In the genomic region with DNA sequence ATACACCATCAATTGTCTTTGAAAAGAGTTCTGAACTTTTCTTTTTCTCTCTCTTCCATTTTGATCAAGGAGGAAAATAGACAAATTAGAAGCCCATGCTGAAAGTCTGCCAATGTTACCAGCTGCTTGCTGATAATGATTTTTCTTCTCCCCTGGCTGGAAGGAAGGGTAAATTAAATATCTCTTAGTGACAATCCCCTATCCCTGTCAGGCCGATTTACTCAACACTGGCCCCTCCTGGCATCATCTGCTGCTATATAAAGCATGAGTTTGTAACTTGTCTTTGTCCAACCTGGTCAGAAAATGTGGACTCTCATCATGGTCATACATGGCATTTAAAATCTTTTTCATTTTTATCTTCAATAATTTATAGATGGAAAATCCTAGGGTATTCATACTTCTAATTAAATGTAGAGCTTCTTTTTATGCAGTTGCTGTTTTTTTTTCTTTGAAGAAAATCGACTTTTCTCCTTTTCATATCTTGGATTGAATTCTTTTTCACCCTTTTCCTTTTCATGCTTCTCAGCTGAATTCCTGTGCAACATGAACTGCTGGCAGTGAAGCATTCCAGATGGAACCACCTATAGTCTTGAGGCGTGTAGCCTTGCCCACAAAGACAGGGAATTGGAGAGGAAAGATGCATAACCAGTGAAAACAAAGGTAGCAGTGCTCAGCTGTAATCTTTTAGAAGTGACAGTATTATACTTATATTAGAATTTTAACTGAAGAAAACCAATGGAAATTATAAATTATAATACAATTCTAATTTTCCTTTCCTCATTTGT, we compare ENCODE assay signal across 1 cellular context.
TF ChIP-seq lines count a peak whose summit lies in the region.

No MANE protein-coding gene starts in this region.

TF ChIP-seq in HepG2, 621 proteins besides CTCF, POLR2A, EP300 and RAD21:
- TF ChIP-seq ZNF678 (CRISPR knock-in tag; IDR thresholded peaks at IDR 0.05) (no peak), GABPB1 (CRISPR knock-in tag; IDR thresholded peaks at IDR 0.05) (no peak), JARID2 (CRISPR knock-in tag; IDR thresholded peaks at IDR 0.05; ENCODE audit: insufficient replicate concordance) (no peak), HNRNPH1 (optimal IDR thresholded peaks at IDR 0.05; ENCODE audit: low read depth, low read length) (no peak), ZFY (CRISPR knock-in tag; IDR thresholded peaks at IDR 0.05) (no peak), ZNF564 (CRISPR knock-in tag; IDR thresholded peaks at IDR 0.05) (no peak), MIER3 (CRISPR knock-in tag; IDR thresholded peaks at IDR 0.05; ENCODE audit: borderline replicate concordance) (no peak), FLYWCH1 (CRISPR knock-in tag; IDR thresholded peaks at IDR 0.05) (no peak), ATF7 (IDR thresholded peaks at IDR 0.05) (no peak), ATF7 (CRISPR knock-in tag; IDR thresholded peaks at IDR 0.05) (no peak), MAFG (CRISPR knock-in tag; IDR thresholded peaks at IDR 0.05) (no peak), TP53 (CRISPR knock-in tag; conservative IDR thresholded peaks at IDR 0.05) (no peak), SATB2 (CRISPR knock-in tag; IDR thresholded peaks at IDR 0.05) (no peak), ZBTB7A (CRISPR knock-in tag; IDR thresholded peaks at IDR 0.05) (no peak), SETDB1 (CRISPR knock-in tag; IDR thresholded peaks at IDR 0.05; ENCODE audit: borderline replicate concordance) (no peak)
- TF ChIP-seq, protein P1, sequence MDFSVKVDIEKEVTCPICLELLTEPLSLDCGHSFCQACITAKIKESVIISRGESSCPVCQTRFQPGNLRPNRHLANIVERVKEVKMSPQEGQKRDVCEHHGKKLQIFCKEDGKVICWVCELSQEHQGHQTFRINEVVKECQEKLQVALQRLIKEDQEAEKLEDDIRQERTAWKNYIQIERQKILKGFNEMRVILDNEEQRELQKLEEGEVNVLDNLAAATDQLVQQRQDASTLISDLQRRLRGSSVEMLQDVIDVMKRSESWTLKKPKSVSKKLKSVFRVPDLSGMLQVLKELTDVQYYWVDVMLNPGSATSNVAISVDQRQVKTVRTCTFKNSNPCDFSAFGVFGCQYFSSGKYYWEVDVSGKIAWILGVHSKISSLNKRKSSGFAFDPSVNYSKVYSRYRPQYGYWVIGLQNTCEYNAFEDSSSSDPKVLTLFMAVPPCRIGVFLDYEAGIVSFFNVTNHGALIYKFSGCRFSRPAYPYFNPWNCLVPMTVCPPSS (IDR thresholded peaks at IDR 0.05) = no peak
- TF ChIP-seq, protein P2, sequence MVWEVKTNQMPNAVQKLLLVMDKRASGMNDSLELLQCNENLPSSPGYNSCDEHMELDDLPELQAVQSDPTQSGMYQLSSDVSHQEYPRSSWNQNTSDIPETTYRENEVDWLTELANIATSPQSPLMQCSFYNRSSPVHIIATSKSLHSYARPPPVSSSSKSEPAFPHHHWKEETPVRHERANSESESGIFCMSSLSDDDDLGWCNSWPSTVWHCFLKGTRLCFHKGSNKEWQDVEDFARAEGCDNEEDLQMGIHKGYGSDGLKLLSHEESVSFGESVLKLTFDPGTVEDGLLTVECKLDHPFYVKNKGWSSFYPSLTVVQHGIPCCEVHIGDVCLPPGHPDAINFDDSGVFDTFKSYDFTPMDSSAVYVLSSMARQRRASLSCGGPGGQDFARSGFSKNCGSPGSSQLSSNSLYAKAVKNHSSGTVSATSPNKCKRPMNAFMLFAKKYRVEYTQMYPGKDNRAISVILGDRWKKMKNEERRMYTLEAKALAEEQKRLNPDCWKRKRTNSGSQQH (CRISPR knock-in tag; IDR thresholded peaks at IDR 0.05; ENCODE audit: low read depth) = no peak
- TF ChIP-seq, protein P3, sequence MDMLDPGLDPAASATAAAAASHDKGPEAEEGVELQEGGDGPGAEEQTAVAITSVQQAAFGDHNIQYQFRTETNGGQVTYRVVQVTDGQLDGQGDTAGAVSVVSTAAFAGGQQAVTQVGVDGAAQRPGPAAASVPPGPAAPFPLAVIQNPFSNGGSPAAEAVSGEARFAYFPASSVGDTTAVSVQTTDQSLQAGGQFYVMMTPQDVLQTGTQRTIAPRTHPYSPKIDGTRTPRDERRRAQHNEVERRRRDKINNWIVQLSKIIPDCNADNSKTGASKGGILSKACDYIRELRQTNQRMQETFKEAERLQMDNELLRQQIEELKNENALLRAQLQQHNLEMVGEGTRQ (IDR thresholded peaks at IDR 0.05; ENCODE audit: low read depth, low read length) = no peak
- TF ChIP-seq, protein P3 (CRISPR knock-in tag; IDR thresholded peaks at IDR 0.05; ENCODE audit: borderline replicate concordance) = no peak
- TF ChIP-seq, protein P4, sequence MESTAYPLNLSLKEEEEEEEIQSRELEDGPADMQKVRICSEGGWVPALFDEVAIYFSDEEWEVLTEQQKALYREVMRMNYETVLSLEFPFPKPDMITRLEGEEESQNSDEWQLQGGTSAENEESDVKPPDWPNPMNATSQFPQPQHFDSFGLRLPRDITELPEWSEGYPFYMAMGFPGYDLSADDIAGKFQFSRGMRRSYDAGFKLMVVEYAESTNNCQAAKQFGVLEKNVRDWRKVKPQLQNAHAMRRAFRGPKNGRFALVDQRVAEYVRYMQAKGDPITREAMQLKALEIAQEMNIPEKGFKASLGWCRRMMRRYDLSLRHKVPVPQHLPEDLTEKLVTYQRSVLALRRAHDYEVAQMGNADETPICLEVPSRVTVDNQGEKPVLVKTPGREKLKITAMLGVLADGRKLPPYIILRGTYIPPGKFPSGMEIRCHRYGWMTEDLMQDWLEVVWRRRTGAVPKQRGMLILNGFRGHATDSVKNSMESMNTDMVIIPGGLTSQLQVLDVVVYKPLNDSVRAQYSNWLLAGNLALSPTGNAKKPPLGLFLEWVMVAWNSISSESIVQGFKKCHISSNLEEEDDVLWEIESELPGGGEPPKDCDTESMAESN (CRISPR knock-in tag; conservative IDR thresholded peaks at IDR 0.05) = no peak
- TF ChIP-seq, protein P5, sequence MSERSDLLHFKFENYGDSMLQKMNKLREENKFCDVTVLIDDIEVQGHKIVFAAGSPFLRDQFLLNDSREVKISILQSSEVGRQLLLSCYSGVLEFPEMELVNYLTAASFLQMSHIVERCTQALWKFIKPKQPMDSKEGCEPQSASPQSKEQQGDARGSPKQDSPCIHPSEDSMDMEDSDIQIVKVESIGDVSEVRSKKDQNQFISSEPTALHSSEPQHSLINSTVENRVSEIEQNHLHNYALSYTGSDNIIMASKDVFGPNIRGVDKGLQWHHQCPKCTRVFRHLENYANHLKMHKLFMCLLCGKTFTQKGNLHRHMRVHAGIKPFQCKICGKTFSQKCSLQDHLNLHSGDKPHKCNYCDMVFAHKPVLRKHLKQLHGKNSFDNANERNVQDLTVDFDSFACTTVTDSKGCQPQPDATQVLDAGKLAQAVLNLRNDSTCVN (CRISPR knock-in tag; IDR thresholded peaks at IDR 0.05; ENCODE audit: borderline replicate concordance) = no peak
- TF ChIP-seq, protein P6, sequence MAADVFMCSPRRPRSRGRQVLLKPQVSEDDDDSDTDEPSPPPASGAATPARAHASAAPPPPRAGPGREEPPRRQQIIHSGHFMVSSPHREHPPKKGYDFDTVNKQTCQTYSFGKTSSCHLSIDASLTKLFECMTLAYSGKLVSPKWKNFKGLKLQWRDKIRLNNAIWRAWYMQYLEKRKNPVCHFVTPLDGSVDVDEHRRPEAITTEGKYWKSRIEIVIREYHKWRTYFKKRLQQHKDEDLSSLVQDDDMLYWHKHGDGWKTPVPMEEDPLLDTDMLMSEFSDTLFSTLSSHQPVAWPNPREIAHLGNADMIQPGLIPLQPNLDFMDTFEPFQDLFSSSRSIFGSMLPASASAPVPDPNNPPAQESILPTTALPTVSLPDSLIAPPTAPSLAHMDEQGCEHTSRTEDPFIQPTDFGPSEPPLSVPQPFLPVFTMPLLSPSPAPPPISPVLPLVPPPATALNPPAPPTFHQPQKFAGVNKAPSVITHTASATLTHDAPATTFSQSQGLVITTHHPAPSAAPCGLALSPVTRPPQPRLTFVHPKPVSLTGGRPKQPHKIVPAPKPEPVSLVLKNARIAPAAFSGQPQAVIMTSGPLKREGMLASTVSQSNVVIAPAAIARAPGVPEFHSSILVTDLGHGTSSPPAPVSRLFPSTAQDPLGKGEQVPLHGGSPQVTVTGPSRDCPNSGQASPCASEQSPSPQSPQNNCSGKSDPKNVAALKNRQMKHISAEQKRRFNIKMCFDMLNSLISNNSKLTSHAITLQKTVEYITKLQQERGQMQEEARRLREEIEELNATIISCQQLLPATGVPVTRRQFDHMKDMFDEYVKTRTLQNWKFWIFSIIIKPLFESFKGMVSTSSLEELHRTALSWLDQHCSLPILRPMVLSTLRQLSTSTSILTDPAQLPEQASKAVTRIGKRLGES (CRISPR knock-in tag; IDR thresholded peaks at IDR 0.05; ENCODE audit: borderline replicate concordance) = no peak
